In the genomic region with DNA sequence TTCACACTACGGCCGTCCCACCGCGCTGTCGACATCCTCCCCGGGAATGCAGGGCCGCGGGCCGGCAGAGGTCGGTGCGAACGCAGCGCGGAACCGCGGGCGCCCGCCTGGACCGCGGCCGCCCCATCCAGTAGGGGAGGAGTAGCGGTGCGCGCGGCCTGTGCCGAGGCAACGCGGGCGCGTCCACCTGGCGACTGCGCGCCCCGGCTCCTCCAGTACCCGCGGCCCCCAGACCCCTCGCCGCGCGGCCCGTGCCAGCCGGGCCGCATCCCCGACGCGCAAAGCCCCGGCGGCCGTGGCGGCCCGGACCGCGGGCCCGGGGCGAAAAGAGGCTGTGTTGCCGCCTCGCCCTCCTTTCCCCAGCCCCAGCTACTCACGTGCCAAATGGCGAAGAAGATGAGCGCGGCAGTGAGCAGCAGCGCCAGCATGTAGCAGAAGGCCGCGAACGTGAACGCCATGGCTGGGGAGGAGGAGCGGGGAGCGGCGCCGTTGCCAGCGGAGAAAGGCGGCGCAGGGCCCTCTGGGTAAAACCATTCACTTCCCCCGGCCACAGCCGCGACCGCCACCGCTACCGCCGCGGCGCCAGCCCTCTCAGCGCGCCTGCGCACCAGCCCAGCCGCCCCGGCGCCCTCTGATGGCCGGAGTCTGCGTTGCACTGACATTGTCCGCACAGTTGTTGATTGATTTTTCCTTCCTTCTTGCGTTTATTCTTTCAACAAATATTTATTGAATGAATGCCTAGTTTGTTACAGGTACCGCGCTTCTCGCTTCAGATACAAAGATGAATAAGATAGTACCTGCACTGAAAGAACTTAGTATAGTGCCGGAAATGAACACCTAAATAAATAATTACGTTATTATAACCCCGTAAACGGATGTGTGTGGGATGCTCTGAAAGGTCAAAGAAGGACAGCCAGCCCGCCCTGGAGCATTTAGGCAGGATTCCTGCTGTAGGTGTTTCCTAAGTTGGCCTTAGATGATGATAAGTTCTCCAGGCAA, we compare ENCODE assay signal across 8 cellular contexts. TPM values are rescaled to one million over a fixed set of nuclear protein-coding genes. Genes with fewer than 3 reads are reported as not detected.
DNase-seq lines count a peak whose midpoint lies in the region; ATAC-seq, FAIRE-seq and TF ChIP-seq lines count a peak whose summit lies in the region.

A gene (minus strand): TSS at position 505 of the 999 bp plus-strand sequence. CDS start 47 bp downstream, at position 458.

- peak within 1 kb of the TSS; percentile 87 for H3K4me3 Mint-ChIP-seq in progenitor cell of endocrine pancreas (ENCODE audit: low read depth)

- H3K36me3 ChIP-seq in heart right ventricle, result no peaks in the 10 kb centered on the region

- no peaks in the 10 kb centered on the region for H3K27me3 ChIP-seq in heart right ventricle

- WGBS in adipose tissue, 3 donors, result 0% methylated on average over 79 to 100 of the region's 100 CpGs
- WGBS in heart right ventricle, 2 donors, result 1% methylated on average over 89 to 100 of the region's 100 CpGs

- intact Hi-C loops in heart right ventricle (cut with DNase I), result loop anchor here in 3 of 10 donors (5.0 kb wide), 1 partner anchor 46 kb away; a partner anchor contains a TSS

- peaks cover 19% of the 10 kb centered on the region for H3K4me1 Mint-ChIP-seq in progenitor cell of endocrine pancreas (ENCODE audit: low read depth)

- ATAC-seq in HG02840 (IDR thresholded peaks at IDR 0.05; ENCODE audit: low FRiP score, unreplicated experiment), result peak; percentile 97
- ATAC-seq in heart right ventricle, result peak; percentile 98 to 99 (median 99)

- H3K36me3 Mint-ChIP-seq in progenitor cell of endocrine pancreas (ENCODE audit: insufficient read depth), result no peaks in the 10 kb centered on the region

- TF ChIP-seq POLR2A in GM12891 (IDR thresholded peaks at IDR 0.05; ENCODE audit: low read depth, low read length), result peak; percentile 59; the same call in 1 of the 2 replicates

- DNase-seq in GM12891 (ENCODE audit: insufficient read length, low spot score), result peak; percentile 92
- DNase-seq in NCI-H1436 (lab: John Stamatoyannopoulos, UW), result peak; percentile 82
- DNase-seq in T follicular helper cell (ENCODE audit: low read depth), result peak; percentile 85
- DNase-seq in heart right ventricle, result peak; percentile 92 to 93
- peak; percentile 95 for DNase-seq in progenitor cell of endocrine pancreas (ENCODE audit: low spot score, unreplicated experiment)
- peak; percentile 93 for DNase-seq in ureter (ENCODE audit: low spot score)

- H3K27ac Mint-ChIP-seq in progenitor cell of endocrine pancreas, result peak within 1 kb of the TSS; percentile 96

- H3K27ac ChIP-seq in adipose tissue (ENCODE audit: low read depth, low read length) (peak within 1 kb of the TSS; percentile 43), heart right ventricle (peak within 1 kb of the TSS; percentile 78 to 97 (median 90))

- peak; percentile 96 for FAIRE-seq in GM12891 (lab: Jason Lieb, UNC)

- peaks cover 9% of the 10 kb centered on the region for H3K27me3 Mint-ChIP-seq in progenitor cell of endocrine pancreas

- H3K9me3 ChIP-seq in heart right ventricle, result no peaks in the 10 kb centered on the region

- H3K4me1 ChIP-seq in heart right ventricle, result peaks cover 0 to 54% (median 25%) of the 10 kb centered on the region in 9 donors

- TF ChIP-seq CTCF in heart right ventricle (IDR thresholded peaks at IDR 0.05) (peak; percentile 90 to 99 (median 95)), progenitor cell of endocrine pancreas (IDR thresholded peaks at IDR 0.05; ENCODE audit: unreplicated experiment) (peak; percentile 90)

- peak within 1 kb of the TSS; percentile 45 to 82 (median 63) for H3K4me3 ChIP-seq in heart right ventricle

- no peaks in the 10 kb centered on the region for H3K9me3 Mint-ChIP-seq in progenitor cell of endocrine pancreas (ENCODE audit: low read depth)

TF ChIP-seq in GM12891, 5 proteins besides CTCF, POLR2A, EP300 and RAD21:
- TF ChIP-seq TAF1 (IDR thresholded peaks at IDR 0.05; ENCODE audit: low read depth, low read length) (peak; percentile 63; the same call in 1 of the 2 replicates), SPI1 (IDR thresholded peaks at IDR 0.05; ENCODE audit: low read depth, low read length) (peak; percentile 53), POLR2AphosphoS5 (IDR thresholded peaks at IDR 0.05; ENCODE audit: low read depth, low read length) (peak; percentile 63), POU2F2 (IDR thresholded peaks at IDR 0.05; ENCODE audit: low read depth, low read length) (no peak), PAX5 (IDR thresholded peaks at IDR 0.05; ENCODE audit: insufficient read depth, low read length, severe bottlenecking) (peak; percentile 24)

RNA-seq across cellular contexts. Expression of the gene that starts here (rescaled TPM):
- polyA plus RNA-seq in GM12891 (2012; ENCODE audit: low read depth, missing spikeins), result 68.4 TPM
- polyA plus RNA-seq in adipose tissue (100 to 1,000 TPM in 1 of 3 donors, 10 to 100 TPM in 2; 42.1 to 132 (median 67.6) TPM), heart right ventricle (100 to 1,000 TPM in 1 of 2 donors, 10 to 100 TPM in 1; 26.8 to 114 TPM)
- total RNA-seq in heart right ventricle (100 to 1,000 TPM in 3 of 10 donors, 10 to 100 TPM in 7; 80.7 to 108 (median 91.4) TPM), progenitor cell of endocrine pancreas (106 and 111 TPM in 2 replicates), ureter (92.9 TPM)

Comparison
In these comparisons a context has a peak if more than half of its experiments do, and no peak if none do; other contexts are left out.
1. Peak in every context shown above with its lines: DNase-seq, ATAC-seq, H3K4me3 ChIP-seq and H3K27ac ChIP-seq.